Comparison of ENCODE assay signal across 1 cellular context in the genomic region with DNA sequence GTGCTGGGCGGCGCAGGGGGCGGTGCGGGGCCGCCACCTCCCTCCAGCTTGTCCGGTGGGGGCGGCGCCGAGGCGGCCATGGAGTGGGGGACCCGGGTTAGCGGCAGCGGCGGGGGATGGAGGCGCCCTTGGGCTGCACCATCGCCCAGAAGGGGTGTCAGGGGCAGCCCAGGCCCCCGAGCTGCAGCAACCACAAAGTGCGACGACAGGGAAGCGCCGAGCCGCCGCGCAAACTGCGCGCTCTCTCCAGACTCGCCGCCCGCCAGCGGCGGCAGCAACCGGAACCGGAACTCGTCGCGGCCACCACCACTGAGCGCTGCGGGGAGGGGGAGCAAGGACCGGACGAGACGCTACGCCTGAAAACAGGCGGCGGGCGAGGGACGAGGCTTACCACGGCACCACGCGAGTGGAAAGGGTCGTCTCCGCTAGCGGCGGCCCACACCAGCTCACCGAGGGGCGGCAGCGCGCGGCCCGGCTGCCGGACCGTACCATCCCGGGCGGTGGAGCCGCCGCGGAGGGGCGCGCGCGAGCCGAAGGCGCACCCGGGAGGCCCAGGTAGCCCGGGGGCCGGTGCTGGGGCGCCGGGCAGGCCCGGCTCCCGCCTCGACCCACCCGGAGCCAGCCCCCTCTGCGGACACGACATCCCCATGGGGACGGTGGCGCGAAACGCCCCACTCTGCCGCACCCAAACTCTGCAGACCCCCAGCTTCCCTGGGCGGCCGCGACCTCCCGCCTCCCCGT.
A peak's percentile ranks its signal among the peaks of the same experiment; 100 is the strongest.
TF ChIP-seq lines count a peak whose summit lies in the region.

A gene with protein sequence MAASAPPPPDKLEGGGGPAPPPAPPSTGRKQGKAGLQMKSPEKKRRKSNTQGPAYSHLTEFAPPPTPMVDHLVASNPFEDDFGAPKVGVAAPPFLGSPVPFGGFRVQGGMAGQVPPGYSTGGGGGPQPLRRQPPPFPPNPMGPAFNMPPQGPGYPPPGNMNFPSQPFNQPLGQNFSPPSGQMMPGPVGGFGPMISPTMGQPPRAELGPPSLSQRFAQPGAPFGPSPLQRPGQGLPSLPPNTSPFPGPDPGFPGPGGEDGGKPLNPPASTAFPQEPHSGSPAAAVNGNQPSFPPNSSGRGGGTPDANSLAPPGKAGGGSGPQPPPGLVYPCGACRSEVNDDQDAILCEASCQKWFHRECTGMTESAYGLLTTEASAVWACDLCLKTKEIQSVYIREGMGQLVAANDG (minus strand): TSS at position 286 of the 741 bp plus-strand sequence. CDS start 206 bp downstream, at position 80.

TF ChIP-seq in H1, 55 proteins besides CTCF, POLR2A, EP300 and RAD21 (continued from another document):
- TF ChIP-seq, protein P1, sequence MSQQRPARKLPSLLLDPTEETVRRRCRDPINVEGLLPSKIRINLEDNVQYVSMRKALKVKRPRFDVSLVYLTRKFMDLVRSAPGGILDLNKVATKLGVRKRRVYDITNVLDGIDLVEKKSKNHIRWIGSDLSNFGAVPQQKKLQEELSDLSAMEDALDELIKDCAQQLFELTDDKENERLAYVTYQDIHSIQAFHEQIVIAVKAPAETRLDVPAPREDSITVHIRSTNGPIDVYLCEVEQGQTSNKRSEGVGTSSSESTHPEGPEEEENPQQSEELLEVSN (IDR thresholded peaks at IDR 0.05), result peak; percentile 46; the same call in 1 of the 2 replicates
- TF ChIP-seq RXRA (IDR thresholded peaks at IDR 0.05; ENCODE audit: insufficient read depth, low read depth, low read length), result no peak
